In the genomic region with DNA sequence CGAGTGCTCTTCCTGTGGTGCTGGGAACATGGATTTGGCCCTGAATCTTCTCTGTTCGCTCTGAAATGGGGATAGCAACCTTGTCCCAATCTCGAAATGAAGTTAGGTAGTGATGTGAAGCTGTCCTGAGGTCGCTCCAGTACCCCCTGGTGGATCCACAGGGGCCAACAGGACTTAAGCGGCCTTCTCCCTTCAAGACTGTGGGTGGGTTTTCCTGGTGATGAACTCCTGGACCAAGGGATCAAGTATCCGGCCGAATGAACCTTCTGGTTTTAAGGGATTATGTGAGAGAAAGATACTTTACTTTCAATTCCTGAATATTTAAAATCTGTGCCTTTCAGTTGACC, we compare ENCODE assay signal across 2 cellular contexts.
TF ChIP-seq lines count a peak whose summit lies in the region.

No MANE protein-coding gene starts in this region.

TF ChIP-seq in SK-N-SH, 30 proteins besides CTCF, POLR2A, EP300 and RAD21 (continued from another document):
- TF ChIP-seq, protein P1, sequence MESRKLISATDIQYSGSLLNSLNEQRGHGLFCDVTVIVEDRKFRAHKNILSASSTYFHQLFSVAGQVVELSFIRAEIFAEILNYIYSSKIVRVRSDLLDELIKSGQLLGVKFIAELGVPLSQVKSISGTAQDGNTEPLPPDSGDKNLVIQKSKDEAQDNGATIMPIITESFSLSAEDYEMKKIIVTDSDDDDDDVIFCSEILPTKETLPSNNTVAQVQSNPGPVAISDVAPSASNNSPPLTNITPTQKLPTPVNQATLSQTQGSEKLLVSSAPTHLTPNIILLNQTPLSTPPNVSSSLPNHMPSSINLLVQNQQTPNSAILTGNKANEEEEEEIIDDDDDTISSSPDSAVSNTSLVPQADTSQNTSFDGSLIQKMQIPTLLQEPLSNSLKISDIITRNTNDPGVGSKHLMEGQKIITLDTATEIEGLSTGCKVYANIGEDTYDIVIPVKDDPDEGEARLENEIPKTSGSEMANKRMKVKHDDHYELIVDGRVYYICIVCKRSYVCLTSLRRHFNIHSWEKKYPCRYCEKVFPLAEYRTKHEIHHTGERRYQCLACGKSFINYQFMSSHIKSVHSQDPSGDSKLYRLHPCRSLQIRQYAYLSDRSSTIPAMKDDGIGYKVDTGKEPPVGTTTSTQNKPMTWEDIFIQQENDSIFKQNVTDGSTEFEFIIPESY (IDR thresholded peaks at IDR 0.05; ENCODE audit: borderline replicate concordance, low read depth), result no peak
- TF ChIP-seq, protein P2, sequence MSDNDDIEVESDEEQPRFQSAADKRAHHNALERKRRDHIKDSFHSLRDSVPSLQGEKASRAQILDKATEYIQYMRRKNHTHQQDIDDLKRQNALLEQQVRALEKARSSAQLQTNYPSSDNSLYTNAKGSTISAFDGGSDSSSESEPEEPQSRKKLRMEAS (IDR thresholded peaks at IDR 0.05; ENCODE audit: low read depth), result no peak
- TF ChIP-seq, protein P3, sequence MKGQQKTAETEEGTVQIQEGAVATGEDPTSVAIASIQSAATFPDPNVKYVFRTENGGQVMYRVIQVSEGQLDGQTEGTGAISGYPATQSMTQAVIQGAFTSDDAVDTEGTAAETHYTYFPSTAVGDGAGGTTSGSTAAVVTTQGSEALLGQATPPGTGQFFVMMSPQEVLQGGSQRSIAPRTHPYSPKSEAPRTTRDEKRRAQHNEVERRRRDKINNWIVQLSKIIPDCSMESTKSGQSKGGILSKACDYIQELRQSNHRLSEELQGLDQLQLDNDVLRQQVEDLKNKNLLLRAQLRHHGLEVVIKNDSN (IDR thresholded peaks at IDR 0.05; ENCODE audit: borderline replicate concordance, low read depth), result no peak
- TF ChIP-seq EZH2phosphoT487 (IDR thresholded peaks at IDR 0.05; ENCODE audit: borderline replicate concordance, low read depth), result no peak
- TF ChIP-seq FOXM1 (IDR thresholded peaks at IDR 0.05; ENCODE audit: low read depth), result no peak
- no peak for TF ChIP-seq RFX5 (IDR thresholded peaks at IDR 0.05; ENCODE audit: low read length)
- TF ChIP-seq RXRA (IDR thresholded peaks at IDR 0.05; ENCODE audit: borderline replicate concordance, low read depth), result no peak
- TF ChIP-seq ELF1 (IDR thresholded peaks at IDR 0.05), result no peak
- TF ChIP-seq, protein P4, sequence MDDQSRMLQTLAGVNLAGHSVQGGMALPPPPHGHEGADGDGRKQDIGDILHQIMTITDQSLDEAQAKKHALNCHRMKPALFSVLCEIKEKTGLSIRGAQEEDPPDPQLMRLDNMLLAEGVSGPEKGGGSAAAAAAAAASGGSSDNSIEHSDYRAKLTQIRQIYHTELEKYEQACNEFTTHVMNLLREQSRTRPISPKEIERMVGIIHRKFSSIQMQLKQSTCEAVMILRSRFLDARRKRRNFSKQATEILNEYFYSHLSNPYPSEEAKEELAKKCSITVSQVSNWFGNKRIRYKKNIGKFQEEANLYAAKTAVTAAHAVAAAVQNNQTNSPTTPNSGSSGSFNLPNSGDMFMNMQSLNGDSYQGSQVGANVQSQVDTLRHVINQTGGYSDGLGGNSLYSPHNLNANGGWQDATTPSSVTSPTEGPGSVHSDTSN (IDR thresholded peaks at IDR 0.05), result no peak
- no peak for TF ChIP-seq TEAD4 (IDR thresholded peaks at IDR 0.05; ENCODE audit: borderline replicate concordance, insufficient read depth)
- TF ChIP-seq GABPA (IDR thresholded peaks at IDR 0.05; ENCODE audit: low read depth), result no peak
- no peak for TF ChIP-seq POLR2AphosphoS5 (IDR thresholded peaks at IDR 0.05; ENCODE audit: low read depth, low read length)

TF ChIP-seq in SK-N-SH treated with all-trans-retinoic acid at 6 μM for 48 hours, 23 proteins besides CTCF, POLR2A, EP300 and RAD21:
- TF ChIP-seq, protein P5, sequence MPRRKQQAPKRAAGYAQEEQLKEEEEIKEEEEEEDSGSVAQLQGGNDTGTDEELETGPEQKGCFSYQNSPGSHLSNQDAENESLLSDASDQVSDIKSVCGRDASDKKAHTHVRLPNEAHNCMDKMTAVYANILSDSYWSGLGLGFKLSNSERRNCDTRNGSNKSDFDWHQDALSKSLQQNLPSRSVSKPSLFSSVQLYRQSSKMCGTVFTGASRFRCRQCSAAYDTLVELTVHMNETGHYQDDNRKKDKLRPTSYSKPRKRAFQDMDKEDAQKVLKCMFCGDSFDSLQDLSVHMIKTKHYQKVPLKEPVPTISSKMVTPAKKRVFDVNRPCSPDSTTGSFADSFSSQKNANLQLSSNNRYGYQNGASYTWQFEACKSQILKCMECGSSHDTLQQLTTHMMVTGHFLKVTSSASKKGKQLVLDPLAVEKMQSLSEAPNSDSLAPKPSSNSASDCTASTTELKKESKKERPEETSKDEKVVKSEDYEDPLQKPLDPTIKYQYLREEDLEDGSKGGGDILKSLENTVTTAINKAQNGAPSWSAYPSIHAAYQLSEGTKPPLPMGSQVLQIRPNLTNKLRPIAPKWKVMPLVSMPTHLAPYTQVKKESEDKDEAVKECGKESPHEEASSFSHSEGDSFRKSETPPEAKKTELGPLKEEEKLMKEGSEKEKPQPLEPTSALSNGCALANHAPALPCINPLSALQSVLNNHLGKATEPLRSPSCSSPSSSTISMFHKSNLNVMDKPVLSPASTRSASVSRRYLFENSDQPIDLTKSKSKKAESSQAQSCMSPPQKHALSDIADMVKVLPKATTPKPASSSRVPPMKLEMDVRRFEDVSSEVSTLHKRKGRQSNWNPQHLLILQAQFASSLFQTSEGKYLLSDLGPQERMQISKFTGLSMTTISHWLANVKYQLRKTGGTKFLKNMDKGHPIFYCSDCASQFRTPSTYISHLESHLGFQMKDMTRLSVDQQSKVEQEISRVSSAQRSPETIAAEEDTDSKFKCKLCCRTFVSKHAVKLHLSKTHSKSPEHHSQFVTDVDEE (CRISPR knock-in tag; IDR thresholded peaks at IDR 0.05), result no peak
- no peak for TF ChIP-seq CSDC2 (CRISPR knock-in tag; IDR thresholded peaks at IDR 0.05)
- no peak for TF ChIP-seq ISL1 (CRISPR knock-in tag; IDR thresholded peaks at IDR 0.05)
- no peak for TF ChIP-seq ARNTL (CRISPR knock-in tag; IDR thresholded peaks at IDR 0.05; ENCODE audit: borderline replicate concordance, low read depth)
